Comparison of ENCODE assay signal across 8 cellular contexts in the genomic region with DNA sequence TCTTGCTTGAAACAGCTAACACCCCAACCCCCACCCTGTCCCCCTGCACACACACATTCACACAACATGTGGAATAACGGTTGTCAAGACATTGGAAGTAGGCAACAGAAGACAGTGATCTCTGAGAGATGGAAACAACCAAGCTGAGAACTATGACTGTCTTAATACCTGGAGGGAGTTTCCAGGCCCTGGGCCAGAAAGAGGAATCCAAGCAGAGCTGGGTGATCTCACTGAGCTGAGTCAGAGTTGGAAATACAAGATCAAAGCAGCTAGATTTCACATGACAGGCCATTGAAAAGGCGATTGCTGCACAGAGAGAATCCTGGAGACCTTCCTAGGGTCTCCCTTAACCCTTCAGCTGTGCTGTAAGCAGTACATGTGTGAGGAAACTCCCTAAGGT.
A peak's percentile ranks its signal among the peaks of the same experiment; 100 is the strongest.
DNase-seq lines count a peak whose midpoint lies in the region; ATAC-seq and TF ChIP-seq lines count a peak whose summit lies in the region.

No MANE protein-coding gene starts in this region.

- ATAC-seq in HG03060 (IDR thresholded peaks at IDR 0.05; ENCODE audit: low read depth, unreplicated experiment) (peak; percentile 54), activated B cell treated with CpG ODN at 0.5 μM for 24 hours (ENCODE audit: low read depth) (peak; percentile 51), GM21528 (IDR thresholded peaks at IDR 0.05; ENCODE audit: low FRiP score, unreplicated experiment) (no peak), HG02970 (IDR thresholded peaks at IDR 0.05; ENCODE audit: low FRiP score, unreplicated experiment) (no peak)

- no peak for TF ChIP-seq CTCF in activated B cell treated with CpG ODN at 0.5 μM for 24 hours (IDR thresholded peaks at IDR 0.05)

- H3K27ac Mint-ChIP-seq in activated B cell treated with CpG ODN at 0.5 μM for 24 hours = no peak overlapping the region

- CTCF ChIA-PET in activated B cell treated with CpG ODN at 0.5 μM for 24 hours (lab: Charles Lee) = interaction anchor here (0.9 kb wide), 1 partner anchor 25 kb away, joined by 3 read pairs; no protein-coding TSS in a partner anchor

- peak; percentile 9 for DNase-seq in stimulated activated naive CD4-positive, alpha-beta T cell treated with Interleukin-2 at 50 U/mL for 16 hours (lab: John Stamatoyannopoulos, UW)
- DNase-seq in stimulated activated naive CD4-positive, alpha-beta T cell (lab: John Stamatoyannopoulos, UW) = no peak
- DNase-seq in activated B cell treated with CpG ODN at 0.5 μM for 24 hours (no peak), kidney glomerular epithelial cell (lab: John Stamatoyannopoulos, UW) (peak; percentile 94), medulla oblongata (ENCODE audit: extremely low spot score) (no peak)

- peaks cover 11% of the 10 kb centered on the region for H3K4me1 Mint-ChIP-seq in activated B cell treated with CpG ODN at 0.5 μM for 24 hours

- intact Hi-C loops in activated B cell treated with CpG ODN at 0.5 μM for 24 hours (cut with micrococcal nuclease) = no loop called here

- H3K27me3 Mint-ChIP-seq in activated B cell treated with CpG ODN at 0.5 μM for 24 hours = no peaks in the 10 kb centered on the region

- H3K4me3 Mint-ChIP-seq in activated B cell treated with CpG ODN at 0.5 μM for 24 hours = no peak overlapping the region

- POLR2A ChIA-PET in activated B cell treated with CpG ODN at 0.5 μM for 24 hours (lab: Charles Lee) = no interaction called here

- H3K36me3 Mint-ChIP-seq in activated B cell treated with CpG ODN at 0.5 μM for 24 hours (ENCODE audit: low read depth) = no peaks in the 10 kb centered on the region

- H3K9me3 Mint-ChIP-seq in activated B cell treated with CpG ODN at 0.5 μM for 24 hours = no peaks in the 10 kb centered on the region

Comparison
In these comparisons a context has a peak if more than half of its experiments do, and no peak if none do; other contexts are left out.
1. DNase-seq: peak in stimulated activated naive CD4-positive, alpha-beta T cell treated with Interleukin-2 at 50 U/mL for 16 hours (single experiment) and kidney glomerular epithelial cell (single experiment); none in stimulated activated naive CD4-positive, alpha-beta T cell (0 of 6), activated B cell treated with CpG ODN at 0.5 μM for 24 hours (single experiment) and medulla oblongata (single experiment).
2. ATAC-seq: peak in HG03060 (single experiment) and activated B cell treated with CpG ODN at 0.5 μM for 24 hours (single experiment); none in GM21528 (single experiment) and HG02970 (single experiment).